Comparison of ENCODE assay signal across 12 cellular contexts in the genomic region with DNA sequence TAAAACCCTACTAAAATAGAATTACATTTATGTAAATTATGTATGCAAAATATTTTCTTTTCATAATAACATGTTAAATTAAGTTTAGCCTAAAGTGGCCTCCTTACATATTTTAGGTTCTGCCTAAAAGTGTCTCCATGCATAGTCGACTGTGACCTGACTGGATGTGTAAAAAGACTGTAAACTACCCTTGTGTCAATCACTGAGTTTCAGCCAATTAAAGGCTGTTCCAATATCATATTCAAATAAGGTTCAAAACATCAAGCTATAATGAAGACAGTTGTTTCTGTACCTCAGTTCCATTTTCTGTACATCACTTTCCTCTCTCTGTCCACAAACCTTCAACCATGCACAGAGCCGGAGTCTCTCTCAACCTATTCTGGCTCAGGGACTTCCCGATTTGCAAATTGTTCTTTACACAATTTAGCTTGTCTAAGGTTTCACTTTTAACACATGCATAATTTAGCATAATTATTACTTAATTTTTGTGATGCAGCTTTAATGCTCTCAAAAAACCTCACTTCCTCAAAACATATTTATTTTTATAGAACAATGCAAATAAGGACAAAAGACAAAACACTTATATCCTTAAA.
A peak's percentile ranks its signal among the peaks of the same experiment; 100 is the strongest.
DNase-seq lines count a peak whose midpoint lies in the region; ATAC-seq and TF ChIP-seq lines count a peak whose summit lies in the region.
"Had no signal": no experiment of that assay in that cellular context is flagged by ENCODE, and none has a peak within 500 bp of the region (broad histone marks: within the 10 kb centered on the region; RNA-seq: fewer than 3 reads in every experiment).

No MANE protein-coding gene starts in this region.

- H3K4me1 ChIP-seq in lower lobe of right lung, result peaks cover 7% of the 10 kb centered on the region

- peak overlapping the region; percentile 61 for H3K4me3 Mint-ChIP-seq in memory B cell

- DNase-seq in memory B cell (ENCODE audit: low spot score in 2 of 2) (peak; percentile 18 to 59), lower lobe of right lung (no peak)
- DNase-seq in effector CD4-positive, alpha-beta T cell, result no peak
- no peak for DNase-seq in stimulated activated CD4-positive, alpha-beta T cell treated with anti-CD3 and anti-CD28 coated beads, Interleukin-15, amount 100 ng/mL, for 24 hours
- DNase-seq in activated CD8-positive, alpha-beta memory T cell treated with anti-CD3 and anti-CD28 coated beads, Interleukin-2, amount 50 U/mL, for 4 hours, result no peak
- DNase-seq: foreskin fibroblast, mammary epithelial cell, NCI-H2171 had no signal

- H3K9me3 Mint-ChIP-seq in memory B cell, result peaks cover 14% of the 10 kb centered on the region

- peaks cover 28% of the 10 kb centered on the region for H3K4me1 Mint-ChIP-seq in memory B cell

- no peaks in the 10 kb centered on the region for H3K27me3 ChIP-seq in lower lobe of right lung (ENCODE audit: low read depth)
- H3K27me3 ChIP-seq: cardiac muscle cell had no signal

- peaks cover 20% of the 10 kb centered on the region for H3K36me3 Mint-ChIP-seq in memory B cell

- intact Hi-C loops in lower lobe of right lung (cut with DNase I), result no loop called here

- TF ChIP-seq CTCF in lower lobe of right lung (IDR thresholded peaks at IDR 0.05), result no peak

- peak overlapping the region; percentile 87 for H3K27ac Mint-ChIP-seq in memory B cell

- ATAC-seq in GM18868 (IDR thresholded peaks at IDR 0.05; ENCODE audit: unreplicated experiment), result peak; percentile 90
- peak; percentile 91 for ATAC-seq in GM21786 (IDR thresholded peaks at IDR 0.05; ENCODE audit: unreplicated experiment)
- peak; percentile 88 for ATAC-seq in HG03342 (IDR thresholded peaks at IDR 0.05; ENCODE audit: unreplicated experiment)
- ATAC-seq in memory B cell (ENCODE audit: low read depth), result peak; percentile 91
- no peak for ATAC-seq in lower lobe of right lung

- H3K27me3 Mint-ChIP-seq in memory B cell, result no peaks in the 10 kb centered on the region

- no peaks in the 10 kb centered on the region for H3K36me3 ChIP-seq in lower lobe of right lung
- H3K36me3 ChIP-seq: cardiac muscle cell had no signal

- H3K4me3 ChIP-seq in lower lobe of right lung, result no peak overlapping the region
- H3K4me3 ChIP-seq: cardiac muscle cell had no signal

- no peak overlapping the region for H3K27ac ChIP-seq in lower lobe of right lung
- H3K27ac ChIP-seq: cardiac muscle cell had no signal

- no peaks in the 10 kb centered on the region for H3K9me3 ChIP-seq in lower lobe of right lung

Comparison
In these comparisons a context has a peak if more than half of its experiments do, and no peak if none do; other contexts are left out.
1. ATAC-seq: peak in GM18868 (single experiment), GM21786 (single experiment), HG03342 (single experiment) and memory B cell (single experiment); none in lower lobe of right lung (0 of 2).
2. DNase-seq: peak in memory B cell (2 of 2); none in lower lobe of right lung (single experiment), effector CD4-positive, alpha-beta T cell (single experiment), stimulated activated CD4-positive, alpha-beta T cell treated with anti-CD3 and anti-CD28 coated beads, Interleukin-15, amount 100 ng/mL, for 24 hours (single experiment) and activated CD8-positive, alpha-beta memory T cell treated with anti-CD3 and anti-CD28 coated beads, Interleukin-2, amount 50 U/mL, for 4 hours (single experiment).